In the genomic region with DNA sequence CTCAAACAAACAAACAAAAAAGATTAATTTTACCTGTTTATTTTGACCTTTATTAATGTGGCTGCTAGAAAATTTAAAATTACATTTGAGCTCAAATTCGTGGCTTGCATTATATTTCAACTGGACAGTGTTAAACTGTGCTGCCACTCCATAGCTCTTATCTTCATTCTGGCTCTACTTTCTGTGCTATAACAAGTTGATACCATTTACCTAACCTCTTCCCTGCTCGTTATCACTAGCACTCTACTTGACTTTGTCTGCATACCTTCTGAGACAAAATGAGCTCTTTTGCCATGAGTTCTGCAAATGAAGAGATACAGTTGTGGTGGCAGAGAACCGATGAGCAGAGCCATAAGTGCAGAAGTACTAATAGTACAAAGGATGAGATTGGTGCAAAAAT, we compare ENCODE assay signal across 14 cellular contexts. TPM values are rescaled to one million over a fixed set of nuclear protein-coding genes. Genes with fewer than 3 reads are reported as not detected.
A peak's percentile ranks its signal among the peaks of the same experiment; 100 is the strongest.
DNase-seq lines count a peak whose midpoint lies in the region; ATAC-seq and TF ChIP-seq lines count a peak whose summit lies in the region.
"Had no signal": no experiment of that assay in that cellular context is flagged by ENCODE, and none has a peak within 500 bp of the region (broad histone marks: within the 10 kb centered on the region; RNA-seq: fewer than 3 reads in every experiment).

No MANE protein-coding gene starts in this region.

- H3K79me2 ChIP-seq in Karpas-422 (ENCODE audit: low read length), result peaks cover 10% of the 10 kb centered on the region

- WGBS in heart left ventricle, 4 donors, result 41 to 51% (median 45%) methylated on average over 3 of the region's 3 CpGs

- intact Hi-C loops in heart left ventricle (cut with DNase I), result no loop called here
- intact Hi-C loops in left lung (cut with DNase I), result no loop called here

- H3K36me3 ChIP-seq in heart left ventricle (peaks cover 0 to 5% (median 3%) of the 10 kb centered on the region in 9 donors), right atrium auricular region (peaks cover under 1% of the 10 kb centered on the region), Karpas-422 (ENCODE audit: insufficient read depth, low read length) (no peaks in the 10 kb centered on the region), left lung (no peaks in the 10 kb centered on the region)
- H3K36me3 ChIP-seq: HAP-1 had no signal

- no peak for DNase-seq in heart left ventricle
- DNase-seq in right atrium auricular region (ENCODE audit: low spot score), result no peak
- peak; percentile 32 for DNase-seq in Karpas-422
- DNase-seq in left lung, result no peak
- no peak for DNase-seq in activated gamma-delta T cell treated with Interleukin-2 at 50 U/mL for 16 hours
- DNase-seq: Calu3; CD8-positive, alpha-beta T cell; DMS79 treated with DMSO at 0.1 percent for 48 hours; GF-D8; GM23248 had no signal

- no peak overlapping the region for H3K4me2 ChIP-seq in Karpas-422 (ENCODE audit: low read depth, low read length, poor library complexity, severe bottlenecking)
- H3K4me2 ChIP-seq: BLaER1 treated with 17β-estradiol and CSF1 and Interleukin-3, amounts not matched to agents 10 nM and 100 nM had no signal

- H3K4me1 ChIP-seq in heart left ventricle, result peaks cover 0 to 34% (median 17%) of the 10 kb centered on the region in 12 donors
- H3K4me1 ChIP-seq in right atrium auricular region, result peaks cover 0 to 5% of the 10 kb centered on the region in 2 donors
- H3K4me1 ChIP-seq in Karpas-422 (ENCODE audit: low read length), result peaks cover 4% of the 10 kb centered on the region; the same call in 1 of the 2 replicates
- H3K4me1 ChIP-seq in left lung, result no peaks in the 10 kb centered on the region
- H3K4me1 ChIP-seq: BLaER1 treated with 17β-estradiol and CSF1 and Interleukin-3, amounts not matched to agents 10 nM and 100 nM; HAP-1 had no signal

- TF ChIP-seq POLR2A in heart left ventricle (IDR thresholded peaks at IDR 0.05), result no peak

- no peaks in the 10 kb centered on the region for H3K9me2 ChIP-seq in Karpas-422 (replicated peaks; ENCODE audit: insufficient read depth, low read length)

- no peak overlapping the region for H3K9ac ChIP-seq in Karpas-422 (ENCODE audit: low read length)
- H3K9ac ChIP-seq: BLaER1 treated with 17β-estradiol and CSF1 and Interleukin-3, amounts not matched to agents 10 nM and 100 nM; GM23248 had no signal

- H3K4me3 ChIP-seq in heart left ventricle, result no peak overlapping the region
- no peak overlapping the region for H3K4me3 ChIP-seq in right atrium auricular region
- no peak overlapping the region for H3K4me3 ChIP-seq in Karpas-422 (ENCODE audit: low read length)
- H3K4me3 ChIP-seq in left lung, result no peak overlapping the region
- H3K4me3 ChIP-seq: BLaER1 treated with 17β-estradiol and CSF1 and Interleukin-3, amounts not matched to agents 10 nM and 100 nM; GM23248; HAP-1 had no signal

- H3K27me3 ChIP-seq in heart left ventricle (no peaks in the 10 kb centered on the region), right atrium auricular region (no peaks in the 10 kb centered on the region), Karpas-422 (ENCODE audit: low read length) (no peaks in the 10 kb centered on the region), left lung (no peaks in the 10 kb centered on the region)
- H3K27me3 ChIP-seq: BLaER1 treated with 17β-estradiol and CSF1 and Interleukin-3, amounts not matched to agents 10 nM and 100 nM had no signal

- H4K20me1 ChIP-seq in Karpas-422 (ENCODE audit: insufficient read depth, low read depth, low read length), result no peaks in the 10 kb centered on the region

- peak overlapping the region in 2 of 12 donors; percentile 11 to 17 for H3K27ac ChIP-seq in heart left ventricle
- peak overlapping the region in 1 of 2 donors; percentile 9 for H3K27ac ChIP-seq in right atrium auricular region
- no peak overlapping the region for H3K27ac ChIP-seq in Karpas-422 (ENCODE audit: low read length)
- no peak overlapping the region for H3K27ac ChIP-seq in left lung
- H3K27ac ChIP-seq: BLaER1 treated with 17β-estradiol and CSF1 and Interleukin-3, amounts not matched to agents 10 nM and 100 nM; GM23248 had no signal

- TF ChIP-seq CTCF in heart left ventricle (IDR thresholded peaks at IDR 0.05) (no peak), right atrium auricular region (IDR thresholded peaks at IDR 0.05) (no peak), left lung (IDR thresholded peaks at IDR 0.05) (no peak)

- ATAC-seq in heart left ventricle (peak in 3 of 4 donors; percentile 31 to 55 (median 45)), left lung (peak; percentile 51), GM21786 (IDR thresholded peaks at IDR 0.05; ENCODE audit: unreplicated experiment) (no peak)
- ATAC-seq: CD8-positive, alpha-beta T cell; HepG2 had no signal

- H3K9me3 ChIP-seq in heart left ventricle, result no peaks in the 10 kb centered on the region
- H3K9me3 ChIP-seq in right atrium auricular region, result no peaks in the 10 kb centered on the region
- H3K9me3 ChIP-seq in Karpas-422 (ENCODE audit: low read length), result no peaks in the 10 kb centered on the region
- no peaks in the 10 kb centered on the region for H3K9me3 ChIP-seq in left lung
- H3K9me3 ChIP-seq: HAP-1 had no signal

- no peak overlapping the region for H2AFZ ChIP-seq in Karpas-422 (ENCODE audit: low read length)
- H2AFZ ChIP-seq: GM23248 had no signal

RNA-seq across cellular contexts. Expression of a gene that starts 26.4 kb away (rescaled TPM):
- 10 to 100 TPM; 22.2 to 31.8 (median 26.7) TPM for total RNA-seq in heart left ventricle
- polyA plus RNA-seq in heart left ventricle, result 10 to 100 TPM in 1 of 2 donors, 1 to 10 TPM in 1; 9.4 to 10.0 TPM
- 10 to 100 TPM; 20.1 to 30.0 TPM for total RNA-seq in right atrium auricular region
- total RNA-seq in Karpas-422 (2014; rRNA removed; shearing (Covaris generic); ENCODE audit: low replicate concordance), result 10.9 and 11.4 TPM in 2 replicates
- total RNA-seq in left lung, result 10 to 100 TPM; 20.6 to 23.5 TPM

RNA-seq across cellular contexts. Expression of a gene that starts 48.0 kb away (rescaled TPM):
- total RNA-seq in heart left ventricle (100 to 1,000 TPM in 1 of 9 donors, 10 to 100 TPM in 8; 32.9 to 128 (median 74.8) TPM), right atrium auricular region (10 to 100 TPM; 40.8 to 42.0 TPM), left lung (100 to 1,000 TPM; 142 to 167 TPM)
- polyA plus RNA-seq in heart left ventricle, result 10 to 100 TPM in 1 of 2 donors, 1 to 10 TPM in 1; 8.4 to 45.0 TPM
- 122 and 130 TPM in 2 replicates for total RNA-seq in Karpas-422 (2014; rRNA removed; shearing (Covaris generic); ENCODE audit: low replicate concordance)
